ENCODE assay signal across 16 cellular contexts in the genomic region with DNA sequence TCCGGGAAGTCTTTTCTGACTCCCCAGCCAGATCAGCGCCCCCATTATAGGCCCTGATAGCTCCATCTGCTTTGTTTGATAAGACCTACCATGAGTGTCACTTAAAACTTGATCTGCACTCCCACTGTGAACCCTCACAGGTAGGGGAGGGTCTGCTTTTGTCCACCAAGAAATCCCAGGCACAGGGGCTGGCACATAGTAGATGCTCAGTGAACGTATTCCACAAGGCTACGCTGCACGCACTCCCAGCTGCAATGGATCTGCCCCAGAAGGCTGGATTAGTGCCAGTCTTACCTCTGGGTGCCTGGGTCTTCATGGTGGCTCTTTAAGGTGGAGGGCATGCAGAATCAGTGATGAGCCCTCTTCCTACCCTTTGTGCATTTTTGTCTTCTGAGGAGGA.
DNase-seq lines count a peak whose midpoint lies in the region; ATAC-seq and TF ChIP-seq lines count a peak whose summit lies in the region.
"Had no signal": no experiment of that assay in that cellular context is flagged by ENCODE, and none has a peak within 500 bp of the region (broad histone marks: within the 10 kb centered on the region; RNA-seq: fewer than 3 reads in every experiment).

No MANE protein-coding gene starts in this region.

- H3K4me1 Mint-ChIP-seq in H9 (peaks cover 27 to 50% of the 10 kb centered on the region in 2 experiments), endodermal cell (peaks cover 15% of the 10 kb centered on the region)
- peaks cover 0 to 2% of the 10 kb centered on the region in 2 donors for H3K4me1 Mint-ChIP-seq in effector memory CD8-positive, alpha-beta T cell (ENCODE audit: low read depth in 2 of 2)

- H4K20me1 ChIP-seq in H9 (ENCODE audit: control insufficient read depth, insufficient read depth, insufficient read length) (no peaks in the 10 kb centered on the region), MM.1S (ENCODE audit: insufficient read depth, low read length) (no peaks in the 10 kb centered on the region)

- no peak overlapping the region for H3K4me3 Mint-ChIP-seq in H9
- H3K4me3 Mint-ChIP-seq in endodermal cell: no peak overlapping the region
- no peak overlapping the region for H3K4me3 Mint-ChIP-seq in effector memory CD8-positive, alpha-beta T cell
- H3K4me3 Mint-ChIP-seq: CD14-positive monocyte had no signal

- H3K27ac ChIP-seq in H9 (ENCODE audit: insufficient read length, low read depth, low read length) (no peak overlapping the region), VCaP (peak overlapping the region; percentile 68), endodermal cell (ENCODE audit: low read depth, low read length) (no peak overlapping the region), MM.1S (ENCODE audit: low read length) (no peak overlapping the region)
- H3K27ac ChIP-seq: RWPE1, SJCRH30 had no signal

- H3K27me3 ChIP-seq in H9 (ENCODE audit: insufficient read depth, low read length) (no peaks in the 10 kb centered on the region), endodermal cell (ENCODE audit: control insufficient read depth, insufficient read depth, low read length, poor library complexity, severe bottlenecking) (no peaks in the 10 kb centered on the region), MM.1S (replicated peaks; ENCODE audit: insufficient read depth, low read length) (peaks cover 78% of the 10 kb centered on the region)
- H3K27me3 ChIP-seq: SJCRH30 had no signal

- no CpG with 5 or more reads among the region's 5 CpGs for WGBS in H9 (ENCODE audit: extremely low coverage, insufficient read length, low lambda C conversion rate)
- 94 to 98% methylated on average over 5 of the region's 5 CpGs for WGBS in endodermal cell (ENCODE audit: insufficient coverage in 1 of 2, insufficient read length in 1 of 2), 2 experiments

- no peaks in the 10 kb centered on the region for H3K79me1 ChIP-seq in H9 (ENCODE audit: insufficient read depth, low read depth, low read length, poor library complexity, severe bottlenecking)

- H4K91ac ChIP-seq in H9 (ENCODE audit: insufficient read length, low read depth, low read length): no peak overlapping the region

- H3K9me2 ChIP-seq in MM.1S (replicated peaks; ENCODE audit: insufficient read depth, low read length): no peaks in the 10 kb centered on the region

- DNase-seq in H9 (peak; percentile 6), endodermal cell (peak; percentile 23), sciatic nerve (ENCODE audit: low spot score) (peak; percentile 18), MM.1S (no peak), NCI-H2171 treated with DMSO at 0.1 percent for 48 hours (lab: John Stamatoyannopoulos, UW) (no peak)
- DNase-seq in effector memory CD8-positive, alpha-beta T cell: no peak
- DNase-seq: ACHN, AML-193, Kasumi-1, NCI-H187, NCI-H748 treated with DMSO at 0.1 percent for 48 hours, OCI-M1 had no signal

- no peak overlapping the region for H4K8ac ChIP-seq in H9 (replicated peaks; ENCODE audit: insufficient read length, low read depth, low read length)

- H2BK120ac ChIP-seq in H9 (ENCODE audit: low read depth, low read length, poor library complexity, severe bottlenecking): no peak overlapping the region

- no peak overlapping the region for H2BK15ac ChIP-seq in H9 (ENCODE audit: low read depth, low read length)

- no peak overlapping the region for H3K4me3 ChIP-seq in endodermal cell (ENCODE audit: low read length)
- H3K4me3 ChIP-seq in MM.1S (ENCODE audit: low read length): no peak overlapping the region
- H3K4me3 ChIP-seq: SJCRH30 had no signal

- H3K79me2 ChIP-seq in H9 (ENCODE audit: insufficient read depth, low read length) (no peaks in the 10 kb centered on the region), MM.1S (ENCODE audit: low read length) (no peaks in the 10 kb centered on the region)

- H3K9me3 Mint-ChIP-seq in H9 (peaks cover 0 to 3% of the 10 kb centered on the region in 2 experiments; a peak in 3 of 5 replicates), endodermal cell (peaks cover 6% of the 10 kb centered on the region)
- no peaks in the 10 kb centered on the region for H3K9me3 Mint-ChIP-seq in effector memory CD8-positive, alpha-beta T cell
- H3K9me3 Mint-ChIP-seq: CD14-positive monocyte had no signal

- H3K14ac ChIP-seq in H9 (ENCODE audit: insufficient read depth, low read length): no peak overlapping the region

- H3K56ac ChIP-seq in H9 (ENCODE audit: insufficient read length, low read depth, low read length): no peak overlapping the region

- H2AFZ ChIP-seq in H9 (ENCODE audit: low read length): no peak overlapping the region
- H2AFZ ChIP-seq in MM.1S (ENCODE audit: low read length): no peak overlapping the region

- no peak for TF ChIP-seq CTCF in H9 (conservative IDR thresholded peaks at IDR 0.05)
- TF ChIP-seq CTCF in VCaP (conservative IDR thresholded peaks at IDR 0.05): no peak
- no peak for TF ChIP-seq CTCF in endodermal cell (conservative IDR thresholded peaks at IDR 0.05)
- no peak for TF ChIP-seq CTCF in MM.1S (IDR thresholded peaks at IDR 0.05; ENCODE audit: low read length)

- H3K4ac ChIP-seq in H9 (ENCODE audit: low read depth, low read length): no peak overlapping the region

- no peak overlapping the region for H2BK12ac ChIP-seq in H9 (ENCODE audit: insufficient read length, low read depth, low read length)

- no peaks in the 10 kb centered on the region for H3K9me3 ChIP-seq in H9 (ENCODE audit: control insufficient read depth, low read depth, low read length)
- H3K9me3 ChIP-seq in endodermal cell (ENCODE audit: control insufficient read depth, low read length): no peaks in the 10 kb centered on the region
- H3K9me3 ChIP-seq in MM.1S (replicated peaks; ENCODE audit: insufficient read depth, low read length): no peaks in the 10 kb centered on the region
- H3K9me3 ChIP-seq: SJCRH30 had no signal

- no peak overlapping the region for H2BK5ac ChIP-seq in H9 (ENCODE audit: insufficient read length, low read length)

- H3K36me3 ChIP-seq in endodermal cell (ENCODE audit: control insufficient read depth, insufficient read depth, low read length) (no peaks in the 10 kb centered on the region), MM.1S (replicated peaks; ENCODE audit: insufficient read depth, low read length) (no peaks in the 10 kb centered on the region)
- H3K36me3 ChIP-seq: SJCRH30 had no signal

- H4K5ac ChIP-seq in H9 (ENCODE audit: insufficient read length, low read depth, low read length): no peak overlapping the region

- H3T11ph ChIP-seq in H9 (ENCODE audit: low read length): no peak overlapping the region

- intact Hi-C loops in sciatic nerve (cut with DNase I): no loop called here

- no peak for ATAC-seq in sciatic nerve
- ATAC-seq in effector memory CD8-positive, alpha-beta T cell (replicated peaks): no peak

- H2AK5ac ChIP-seq in H9 (ENCODE audit: insufficient read length, low read length): no peak overlapping the region

- no peaks in the 10 kb centered on the region for H3F3A ChIP-seq in MM.1S (ENCODE audit: insufficient read depth, low read length)

- no peak overlapping the region for H3K4me2 ChIP-seq in H9 (ENCODE audit: insufficient read depth, insufficient read length, low read length)
- H3K4me2 ChIP-seq in MM.1S (ENCODE audit: low read depth, low read length): no peak overlapping the region

- H3K4me1 ChIP-seq in H9 (ENCODE audit: insufficient read depth, low read length) (no peaks in the 10 kb centered on the region), endodermal cell (ENCODE audit: control insufficient read depth, insufficient read depth, low read length) (no peaks in the 10 kb centered on the region), MM.1S (ENCODE audit: low read length) (no peaks in the 10 kb centered on the region)

- H3K9ac ChIP-seq in H9 (ENCODE audit: extremely low read depth, insufficient read length, low read length): no peak overlapping the region
- H3K9ac ChIP-seq in endodermal cell (ENCODE audit: extremely low read depth, low read length, poor library complexity, severe bottlenecking): no peak overlapping the region
- H3K9ac ChIP-seq in MM.1S (ENCODE audit: low read length): no peak overlapping the region

- H3K27ac Mint-ChIP-seq in H9: no peak overlapping the region
- no peak overlapping the region for H3K27ac Mint-ChIP-seq in endodermal cell
- H3K27ac Mint-ChIP-seq in effector memory CD8-positive, alpha-beta T cell: peak overlapping the region in 1 of 2 donors; percentile 2
- H3K27ac Mint-ChIP-seq: CD14-positive monocyte had no signal

- no peaks in the 10 kb centered on the region; a peak in 1 of 7 replicates for H3K36me3 Mint-ChIP-seq in H9 (ENCODE audit: insufficient read depth in 1 of 3, low read depth in 3 of 3)
- H3K36me3 Mint-ChIP-seq in endodermal cell (ENCODE audit: low read depth): no peaks in the 10 kb centered on the region
- no peaks in the 10 kb centered on the region for H3K36me3 Mint-ChIP-seq in effector memory CD8-positive, alpha-beta T cell (ENCODE audit: insufficient read depth)
- H3K36me3 Mint-ChIP-seq: CD14-positive monocyte had no signal

- H3K23ac ChIP-seq in H9 (ENCODE audit: insufficient read length, low read depth, low read length): no peak overlapping the region

- no peak overlapping the region for H3K18ac ChIP-seq in H9 (ENCODE audit: insufficient read length, low read depth, low read length)

- no peak overlapping the region for H2BK20ac ChIP-seq in H9 (ENCODE audit: low read depth, low read length, poor library complexity, severe bottlenecking)

- H3K23me2 ChIP-seq in H9 (ENCODE audit: insufficient read length, low read depth, low read length, poor library complexity, severe bottlenecking): no peaks in the 10 kb centered on the region

- H3K27me3 Mint-ChIP-seq in H9 (ENCODE audit: low read depth): no peaks in the 10 kb centered on the region; the same call in none of the 2 replicates
- peaks cover 2% of the 10 kb centered on the region for H3K27me3 Mint-ChIP-seq in endodermal cell (ENCODE audit: insufficient read depth)
- peaks cover 40 to 87% of the 10 kb centered on the region in 2 donors for H3K27me3 Mint-ChIP-seq in effector memory CD8-positive, alpha-beta T cell

Comparison
In these comparisons a context has a peak if more than half of its experiments do, and no peak if none do; other contexts are left out.
1. DNase-seq: peak in H9 (single experiment), endodermal cell (single experiment) and sciatic nerve (single experiment); none in MM.1S (single experiment), effector memory CD8-positive, alpha-beta T cell (0 of 3) and NCI-H2171 treated with DMSO at 0.1 percent for 48 hours (single experiment).